ENCODE assay signal across 33 cellular contexts in genomic region chr5:3339798-3340115, GRCh38.
"Had no signal": no experiment of that assay in that cellular context is flagged by ENCODE, and none has a peak within 500 bp of the region (broad histone marks: within the 10 kb centered on the region; RNA-seq: fewer than 3 reads in every experiment).

No MANE protein-coding gene starts in this region.

- H3K4me3 ChIP-seq: ascending aorta, cardiac muscle cell, Peyer's patch had no signal

- ATAC-seq: activated CD8-positive, alpha-beta memory T cell treated with anti-CD3 and anti-CD28 coated beads, Interleukin-2, amount 10 ng/mL, durations not matched to agents 7 days and 5 days; PC-3; Right ventricle myocardium inferior had no signal

- H3K9me3 ChIP-seq: ascending aorta, Peyer's patch had no signal

- H3K27ac ChIP-seq: ascending aorta, cardiac muscle cell, Peyer's patch, VCaP had no signal

- H3K27me3 ChIP-seq: ascending aorta, Peyer's patch had no signal

- H3K36me3 ChIP-seq: ascending aorta, cardiac muscle cell, Peyer's patch had no signal

- H3K4me1 ChIP-seq: ascending aorta, Peyer's patch had no signal

- DNase-seq: activated B cell treated with CpG ODN at 0.5 μM for 24 hours; activated CD4-positive, alpha-beta memory T cell treated with anti-CD3 and anti-CD28 coated beads, Interleukin-2, amount 10 ng/mL, durations not matched to agents 7 days and 5 days; activated CD4-positive, alpha-beta T cell treated with anti-CD3 and anti-CD28 coated beads for 1 hour; activated CD4-positive, alpha-beta T cell treated with anti-CD3 and anti-CD28 coated beads for 48 hours; activated CD8-positive, alpha-beta memory T cell treated with anti-CD3 and anti-CD28 coated beads for 24 hours; activated CD8-positive, alpha-beta memory T cell treated with anti-CD3 and anti-CD28 coated beads, Interleukin-2, amount 10 ng/mL, durations not matched to agents 7 days and 5 days; activated CD8-positive, alpha-beta memory T cell treated with anti-CD3 and anti-CD28 coated beads, Interleukin-2, amount 50 U/mL, for 48 hours; activated effector memory CD4-positive, alpha-beta T cell treated with Interleukin-2 at 50 U/mL for 16 hours; activated naive CD4-positive, alpha-beta T cell; activated naive CD8-positive, alpha-beta T cell treated with anti-CD3 and anti-CD28 coated beads, Interleukin-2, amount 10 ng/mL, durations not matched to agents 7 days and 5 days; activated T-cell treated with anti-CD3 and anti-CD28 coated beads, Interleukin-2, amount 50 U/mL, for 48 hours; amygdala; KG1; NCI-H1092 treated with DMSO at 0.1 percent for 48 hours; NCI-H146; NCI-H187; NCI-H2029 treated with DMSO at 0.1 percent for 48 hours; NCI-H2107; NCI-H2171; NCI-H510A; NCI-H526; NK-92 treated with Interleukin-12 subunit alpha and Interleukin-12 subunit beta, amount 100 ng/mL, for 24 hours; PC-3; RPMI8226; SW 1271; T-helper 1 cell; T-helper 2 cell; T-helper 9 cell had no signal
